In genomic region chr1:36380003-36380631, GRCh38 we compare ENCODE assay signal across 12 cellular contexts. TPM values are rescaled to one million over a fixed set of nuclear protein-coding genes. Genes with fewer than 3 reads are reported as not detected.
A peak's percentile ranks its signal among the peaks of the same experiment; 100 is the strongest.
DNase-seq lines count a peak whose midpoint lies in the region; ATAC-seq and TF ChIP-seq lines count a peak whose summit lies in the region.
"Had no signal": no experiment of that assay in that cellular context is flagged by ENCODE, and none has a peak within 500 bp of the region (broad histone marks: within the 10 kb centered on the region; RNA-seq: fewer than 3 reads in every experiment).

No MANE protein-coding gene starts in this region.

- H2BK120ac ChIP-seq in mesenchymal stem cell (ENCODE audit: low read depth, low read length) = no peak overlapping the region

- H2BK5ac ChIP-seq in mesenchymal stem cell (ENCODE audit: low read depth, low read length, poor library complexity, severe bottlenecking) = no peak overlapping the region

- H3K4me2 ChIP-seq in mesenchymal stem cell (ENCODE audit: low read length, poor library complexity, severe bottlenecking) = no peak overlapping the region
- H3K4me2 ChIP-seq: neural progenitor cell had no signal

- H3K27me3 ChIP-seq in mesenchymal stem cell (ENCODE audit: control insufficient read depth in 1 of 2, insufficient read depth in 1 of 2, low read length in 2 of 2) (no peaks in the 10 kb centered on the region), thoracic aorta (replicated peaks; ENCODE audit: insufficient read depth) (no peaks in the 10 kb centered on the region), vagina (no peaks in the 10 kb centered on the region)
- H3K27me3 ChIP-seq: neural progenitor cell had no signal

- H3K18ac ChIP-seq in mesenchymal stem cell (ENCODE audit: low read depth in 1 of 2, low read length in 2 of 2) = no peak overlapping the region

- no peak overlapping the region for H3K23ac ChIP-seq in mesenchymal stem cell (ENCODE audit: low read length in 2 of 2)

- H3K27me3 Mint-ChIP-seq in activated naive CD8-positive, alpha-beta T cell = no peaks in the 10 kb centered on the region
- no peaks in the 10 kb centered on the region for H3K27me3 Mint-ChIP-seq in activated naive CD8-positive, alpha-beta T cell treated with anti-CD3 and anti-CD28 coated beads for 36 hours
- no peaks in the 10 kb centered on the region for H3K27me3 Mint-ChIP-seq in activated CD8-positive, alpha-beta T cell treated with anti-CD3 and anti-CD28 coated beads, Interleukin-2, amount 10 ng/mL, durations not matched to agents 7 days and 5 days (ENCODE audit: low read depth)

- no peak for TF ChIP-seq CTCF in thoracic aorta (IDR thresholded peaks at IDR 0.05)
- TF ChIP-seq CTCF in vagina (IDR thresholded peaks at IDR 0.05) = no peak

- H3K9me3 Mint-ChIP-seq in activated naive CD8-positive, alpha-beta T cell (ENCODE audit: low read depth) = no peaks in the 10 kb centered on the region
- no peaks in the 10 kb centered on the region for H3K9me3 Mint-ChIP-seq in activated naive CD8-positive, alpha-beta T cell treated with anti-CD3 and anti-CD28 coated beads for 36 hours
- no peaks in the 10 kb centered on the region for H3K9me3 Mint-ChIP-seq in activated CD8-positive, alpha-beta T cell treated with anti-CD3 and anti-CD28 coated beads, Interleukin-2, amount 10 ng/mL, durations not matched to agents 7 days and 5 days (ENCODE audit: insufficient read depth)
- H3K9me3 Mint-ChIP-seq: neural progenitor cell had no signal

- no peak overlapping the region for H2BK12ac ChIP-seq in mesenchymal stem cell (ENCODE audit: low read length in 2 of 2)

- peaks cover 19 to 20% of the 10 kb centered on the region in 2 experiments for H3K36me3 ChIP-seq in mesenchymal stem cell (ENCODE audit: control insufficient read depth in 1 of 2, insufficient read depth in 2 of 2, low read depth in 1 of 2, low read length in 2 of 2)
- no peaks in the 10 kb centered on the region for H3K36me3 ChIP-seq in thoracic aorta
- peaks cover 0 to 3% of the 10 kb centered on the region in 2 donors for H3K36me3 ChIP-seq in vagina
- H3K36me3 ChIP-seq: neural progenitor cell had no signal

- H3K36me3 Mint-ChIP-seq in activated naive CD8-positive, alpha-beta T cell = peaks cover 2% of the 10 kb centered on the region
- H3K36me3 Mint-ChIP-seq in activated naive CD8-positive, alpha-beta T cell treated with anti-CD3 and anti-CD28 coated beads for 36 hours = peaks cover 6% of the 10 kb centered on the region
- peaks cover 26% of the 10 kb centered on the region for H3K36me3 Mint-ChIP-seq in activated CD8-positive, alpha-beta T cell treated with anti-CD3 and anti-CD28 coated beads, Interleukin-2, amount 10 ng/mL, durations not matched to agents 7 days and 5 days (ENCODE audit: low read depth)

- no peak overlapping the region for H2BK15ac ChIP-seq in mesenchymal stem cell (ENCODE audit: low read depth, poor library complexity, severe bottlenecking)

- H4K91ac ChIP-seq in mesenchymal stem cell (ENCODE audit: low read length) = no peak overlapping the region

- no peak for ATAC-seq in activated CD8-positive, alpha-beta T cell treated with anti-CD3 and anti-CD28 coated beads, Interleukin-2, amount 10 ng/mL, durations not matched to agents 7 days and 5 days
- no peak for ATAC-seq in thoracic aorta (ENCODE audit: insufficient number of reproducible peaks, low FRiP score, low read depth)

- no peak overlapping the region for H2AFZ ChIP-seq in mesenchymal stem cell (ENCODE audit: low read depth, low read length)
- H2AFZ ChIP-seq: neural progenitor cell had no signal

- CTCF ChIA-PET in activated CD8-positive, alpha-beta T cell treated with anti-CD3 and anti-CD28 coated beads, Interleukin-2, amount 10 ng/mL, durations not matched to agents 7 days and 5 days (lab: Charles Lee) = interaction anchor here (1.9 kb wide), 1 partner anchor 12 kb away, joined by 12 read pairs; no protein-coding TSS in a partner anchor

- DNase-seq in activated naive CD8-positive, alpha-beta T cell treated with anti-CD3 and anti-CD28 coated beads for 36 hours = no peak
- no peak for DNase-seq in activated CD8-positive, alpha-beta T cell treated with anti-CD3 and anti-CD28 coated beads, Interleukin-2, amount 10 ng/mL, durations not matched to agents 7 days and 5 days
- DNase-seq in mesenchymal stem cell (no peak), thoracic aorta (ENCODE audit: low spot score) (no peak), vagina (ENCODE audit: extremely low spot score in 2 of 2) (no peak), EL (no peak)
- no peak for DNase-seq in stimulated activated CD4-positive, alpha-beta T cell treated with anti-CD3 and anti-CD28 coated beads, Interleukin-12 subunit alpha, Interleukin-12 subunit beta, amount 100 ng/mL, for 4 hours
- DNase-seq: erythroblast, GF-D8, T1000 had no signal

- intact Hi-C loops in vagina (cut with DNase I) = loop anchor here (10.0 kb wide), 1 partner anchor 225 kb away; the partner anchor contains the start of gene MAP7D1

- 89% methylated on average over 5 of the region's 5 CpGs for WGBS in mesenchymal stem cell

- peak overlapping the region; percentile 4 for H3K4me3 Mint-ChIP-seq in activated naive CD8-positive, alpha-beta T cell
- H3K4me3 Mint-ChIP-seq in activated naive CD8-positive, alpha-beta T cell treated with anti-CD3 and anti-CD28 coated beads for 36 hours = no peak overlapping the region
- no peak overlapping the region for H3K4me3 Mint-ChIP-seq in activated CD8-positive, alpha-beta T cell treated with anti-CD3 and anti-CD28 coated beads, Interleukin-2, amount 10 ng/mL, durations not matched to agents 7 days and 5 days
- H3K4me3 Mint-ChIP-seq: neural progenitor cell had no signal

- H3K27ac ChIP-seq in mesenchymal stem cell (ENCODE audit: low read length, poor library complexity, severe bottlenecking) (no peak overlapping the region), thoracic aorta (peak overlapping the region; percentile 48 to 97), vagina (no peak overlapping the region)
- H3K27ac ChIP-seq: neural progenitor cell had no signal

- no peak overlapping the region for H4K8ac ChIP-seq in mesenchymal stem cell (ENCODE audit: low read length)

- H3K27ac Mint-ChIP-seq in activated naive CD8-positive, alpha-beta T cell = peak overlapping the region; percentile 67
- H3K27ac Mint-ChIP-seq in activated naive CD8-positive, alpha-beta T cell treated with anti-CD3 and anti-CD28 coated beads for 36 hours = no peak overlapping the region
- peak overlapping the region; percentile 63 for H3K27ac Mint-ChIP-seq in activated CD8-positive, alpha-beta T cell treated with anti-CD3 and anti-CD28 coated beads, Interleukin-2, amount 10 ng/mL, durations not matched to agents 7 days and 5 days

- no peak overlapping the region for H3K4ac ChIP-seq in mesenchymal stem cell (ENCODE audit: low read depth in 1 of 2, low read length in 2 of 2)

- H3K14ac ChIP-seq in mesenchymal stem cell (ENCODE audit: low read length in 2 of 2) = no peak overlapping the region

- H3K9me3 ChIP-seq in mesenchymal stem cell (ENCODE audit: control insufficient read depth, low read length) = no peaks in the 10 kb centered on the region
- no peaks in the 10 kb centered on the region for H3K9me3 ChIP-seq in thoracic aorta
- H3K9me3 ChIP-seq in vagina = no peaks in the 10 kb centered on the region

- no peak for TF ChIP-seq POLR2A in vagina (IDR thresholded peaks at IDR 0.05)

- peaks cover 74% of the 10 kb centered on the region for H3K4me1 Mint-ChIP-seq in activated naive CD8-positive, alpha-beta T cell (ENCODE audit: low read depth)
- peaks cover 69% of the 10 kb centered on the region for H3K4me1 Mint-ChIP-seq in activated naive CD8-positive, alpha-beta T cell treated with anti-CD3 and anti-CD28 coated beads for 36 hours
- peaks cover 65% of the 10 kb centered on the region for H3K4me1 Mint-ChIP-seq in activated CD8-positive, alpha-beta T cell treated with anti-CD3 and anti-CD28 coated beads, Interleukin-2, amount 10 ng/mL, durations not matched to agents 7 days and 5 days (ENCODE audit: low read depth)

- H3K4me1 ChIP-seq in mesenchymal stem cell (ENCODE audit: control insufficient read depth, insufficient read depth, low read depth, low read length) (peaks cover 14% of the 10 kb centered on the region), thoracic aorta (ENCODE audit: control insufficient read depth in 1 of 2, low read depth in 2 of 2) (peaks cover 30 to 75% of the 10 kb centered on the region in 2 donors), vagina (peaks cover 47% of the 10 kb centered on the region)

- peaks cover 4% of the 10 kb centered on the region for H3K79me1 ChIP-seq in mesenchymal stem cell (replicated peaks; ENCODE audit: low read length, poor library complexity, severe bottlenecking)

- POLR2A ChIA-PET in activated CD8-positive, alpha-beta T cell treated with anti-CD3 and anti-CD28 coated beads, Interleukin-2, amount 10 ng/mL, durations not matched to agents 7 days and 5 days (lab: Charles Lee) = no interaction called here

- H2AK5ac ChIP-seq in mesenchymal stem cell (ENCODE audit: low read length, severe bottlenecking) = no peak overlapping the region

- peak overlapping the region; percentile 18 for H3K9ac ChIP-seq in mesenchymal stem cell (ENCODE audit: low read length)
- H3K9ac ChIP-seq: neural progenitor cell had no signal

- H3K4me3 ChIP-seq in mesenchymal stem cell (ENCODE audit: insufficient read depth in 1 of 2, low read depth in 1 of 2, low read length in 2 of 2) = no peak overlapping the region
- H3K4me3 ChIP-seq in thoracic aorta = no peak overlapping the region
- H3K4me3 ChIP-seq in vagina = no peak overlapping the region
- H3K4me3 ChIP-seq: neural progenitor cell had no signal

RNA-seq across cellular contexts. Expression of gene STK40, which starts 5.6 kb away (rescaled TPM):
- 10 to 100 TPM; 43.1 to 51.5 TPM for total RNA-seq in activated naive CD8-positive, alpha-beta T cell treated with anti-CD3 and anti-CD28 coated beads for 36 hours
- total RNA-seq in activated CD8-positive, alpha-beta T cell treated with anti-CD3 and anti-CD28 coated beads, Interleukin-2, amount 10 ng/mL, durations not matched to agents 7 days and 5 days = 10 to 100 TPM; 69.7 to 72.4 TPM
- 55.6 TPM for polyA plus RNA-seq in mesenchymal stem cell (2013, experiment 1 of 2)
- 54.5 TPM for polyA plus RNA-seq in mesenchymal stem cell (2013, experiment 2 of 2)
- total RNA-seq in thoracic aorta (10 to 100 TPM; 60.3 to 61.5 TPM), vagina (35.4 TPM)

RNA-seq across cellular contexts. Expression of gene LSM10, which starts 17.6 kb away (rescaled TPM):
- 10 to 100 TPM; 64.1 to 66.8 TPM for total RNA-seq in activated naive CD8-positive, alpha-beta T cell treated with anti-CD3 and anti-CD28 coated beads for 36 hours
- total RNA-seq in activated CD8-positive, alpha-beta T cell treated with anti-CD3 and anti-CD28 coated beads, Interleukin-2, amount 10 ng/mL, durations not matched to agents 7 days and 5 days = 10 to 100 TPM; 44.7 to 47.5 TPM
- 62.4 TPM for polyA plus RNA-seq in mesenchymal stem cell (2013, experiment 1 of 2)
- polyA plus RNA-seq in mesenchymal stem cell (2013, experiment 2 of 2) = 61.1 TPM
- total RNA-seq in thoracic aorta (10 to 100 TPM; 14.4 to 34.4 TPM), vagina (45.2 TPM)

RNA-seq across cellular contexts. Expression of gene EVA1B, which starts 56.7 kb away (rescaled TPM):
- total RNA-seq in activated naive CD8-positive, alpha-beta T cell treated with anti-CD3 and anti-CD28 coated beads for 36 hours = 1 to 10 TPM; 5.3 to 6.3 TPM
- 10 to 100 TPM; 12.3 to 13.3 TPM for total RNA-seq in activated CD8-positive, alpha-beta T cell treated with anti-CD3 and anti-CD28 coated beads, Interleukin-2, amount 10 ng/mL, durations not matched to agents 7 days and 5 days
- 129 TPM for polyA plus RNA-seq in mesenchymal stem cell (2013, experiment 1 of 2)
- polyA plus RNA-seq in mesenchymal stem cell (2013, experiment 2 of 2) = 133 TPM
- 100 to 1,000 TPM; 107 to 189 TPM for total RNA-seq in thoracic aorta
- 101 TPM for total RNA-seq in vagina

Comparison
In these comparisons a context has a peak if more than half of its experiments do, and no peak if none do; other contexts are left out.
1. H3K27ac ChIP-seq: peak in thoracic aorta (2 of 2); none in mesenchymal stem cell (single experiment) and vagina (single experiment).